1 cellular context compared by ENCODE assay signal in the genomic region with DNA sequence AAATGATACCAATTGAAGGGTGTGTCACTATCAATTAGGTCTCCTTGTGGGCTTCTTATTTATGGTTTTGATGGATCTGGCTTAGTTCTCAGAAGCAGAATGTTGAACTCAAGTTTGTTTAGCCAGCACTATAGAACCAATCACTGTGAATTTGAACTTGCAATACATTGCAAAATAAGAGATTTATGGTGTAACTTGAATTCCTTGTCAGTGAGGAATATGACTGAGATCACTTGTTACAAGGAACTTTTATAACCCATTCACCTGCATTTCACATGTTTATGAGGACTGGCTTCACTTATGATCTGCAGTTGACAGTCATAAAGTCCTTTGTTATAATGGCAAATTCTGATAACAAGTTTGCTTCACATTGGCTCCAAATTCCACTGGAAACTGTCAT.
A peak's percentile ranks its signal among the peaks of the same experiment; 100 is the strongest.
TF ChIP-seq lines count a peak whose summit lies in the region.

No MANE protein-coding gene starts in this region.

TF ChIP-seq in HEK293, 187 proteins besides CTCF, POLR2A, EP300 and RAD21 (continued from another document):
- TF ChIP-seq BCL6B (tag by site-specific recombination; IDR thresholded peaks at IDR 0.05) (0 out of 2 replicates have a peak, but pooled peaks have one; percentile 8), BCL11B (tag by site-specific recombination; IDR thresholded peaks at IDR 0.05; ENCODE audit: low read depth) (peak; percentile 90), ZNF221 (tag by site-specific recombination; IDR thresholded peaks at IDR 0.05; ENCODE audit: borderline replicate concordance) (no peak), ZSCAN23 (tag by site-specific recombination; IDR thresholded peaks at IDR 0.05) (no peak), ZNF529 (tag by site-specific recombination; IDR thresholded peaks at IDR 0.05; ENCODE audit: insufficient replicate concordance) (no peak), PRDM1 (tag by site-specific recombination; IDR thresholded peaks at IDR 0.05) (no peak), ZBTB48 (tag by site-specific recombination; IDR thresholded peaks at IDR 0.05) (no peak), AEBP2 (tag by site-specific recombination; IDR thresholded peaks at IDR 0.05; ENCODE audit: borderline replicate concordance) (no peak), ZNF580 (tag by site-specific recombination; IDR thresholded peaks at IDR 0.05) (0 out of 2 replicates have a peak, but pooled peaks have one; percentile 24), GLIS1 (tag by site-specific recombination; IDR thresholded peaks at IDR 0.05) (no peak), GLIS2 (tag by site-specific recombination; IDR thresholded peaks at IDR 0.05) (no peak)
- TF ChIP-seq, protein P1, sequence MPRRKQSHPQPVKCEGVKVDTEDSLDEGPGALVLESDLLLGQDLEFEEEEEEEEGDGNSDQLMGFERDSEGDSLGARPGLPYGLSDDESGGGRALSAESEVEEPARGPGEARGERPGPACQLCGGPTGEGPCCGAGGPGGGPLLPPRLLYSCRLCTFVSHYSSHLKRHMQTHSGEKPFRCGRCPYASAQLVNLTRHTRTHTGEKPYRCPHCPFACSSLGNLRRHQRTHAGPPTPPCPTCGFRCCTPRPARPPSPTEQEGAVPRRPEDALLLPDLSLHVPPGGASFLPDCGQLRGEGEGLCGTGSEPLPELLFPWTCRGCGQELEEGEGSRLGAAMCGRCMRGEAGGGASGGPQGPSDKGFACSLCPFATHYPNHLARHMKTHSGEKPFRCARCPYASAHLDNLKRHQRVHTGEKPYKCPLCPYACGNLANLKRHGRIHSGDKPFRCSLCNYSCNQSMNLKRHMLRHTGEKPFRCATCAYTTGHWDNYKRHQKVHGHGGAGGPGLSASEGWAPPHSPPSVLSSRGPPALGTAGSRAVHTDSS (tag by site-specific recombination; IDR thresholded peaks at IDR 0.05), result no peak
TF ChIP-seq in HEK293: peak in this region for 17.
